Comparison of ENCODE assay signal across 1 cellular context in the genomic region with DNA sequence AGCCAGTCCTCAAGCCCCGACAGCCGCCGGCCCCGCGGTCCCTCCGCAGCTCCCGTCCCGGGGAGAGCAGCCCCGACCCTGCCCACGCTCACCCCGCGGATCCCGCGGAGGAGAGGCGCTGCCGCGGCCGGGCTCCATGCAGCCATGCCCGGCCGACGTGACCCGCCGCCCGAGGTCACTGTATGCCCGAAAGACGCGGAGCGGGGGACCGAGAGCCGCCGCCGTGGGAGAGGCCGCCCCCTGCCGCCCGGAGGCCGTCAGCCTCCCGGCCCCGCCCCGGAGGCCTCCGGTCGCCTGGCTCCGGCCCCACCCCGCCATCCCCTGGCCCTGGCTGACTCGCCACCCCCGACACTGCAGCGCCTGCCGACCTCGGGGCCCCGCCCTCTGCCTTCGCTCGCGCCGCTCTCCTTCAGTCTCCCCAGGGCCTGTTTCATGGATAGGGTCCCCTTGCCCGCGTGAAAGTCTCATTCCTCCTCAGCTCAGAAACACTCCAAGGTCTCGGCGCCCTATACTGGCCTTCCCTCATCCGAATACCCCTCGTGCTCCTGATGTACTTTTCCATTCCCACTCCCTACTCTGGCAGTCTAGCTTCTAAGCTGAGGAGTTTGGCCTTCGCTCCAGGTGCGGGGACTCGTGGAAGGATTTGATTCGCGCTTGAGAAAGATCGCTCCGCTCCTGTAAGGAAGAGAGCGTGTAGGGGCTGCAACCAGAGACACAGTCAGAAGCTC.
TF ChIP-seq lines count a peak whose summit lies in the region.

A gene with protein sequence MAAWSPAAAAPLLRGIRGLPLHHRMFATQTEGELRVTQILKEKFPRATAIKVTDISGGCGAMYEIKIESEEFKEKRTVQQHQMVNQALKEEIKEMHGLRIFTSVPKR (minus strand): TSS at position 184 of the 728 bp plus-strand sequence. CDS start 38 bp downstream, at position 146.

TF ChIP-seq in HepG2, 621 proteins besides CTCF, POLR2A, EP300 and RAD21 (continued from another document and continues in another):
- TF ChIP-seq, protein P1, sequence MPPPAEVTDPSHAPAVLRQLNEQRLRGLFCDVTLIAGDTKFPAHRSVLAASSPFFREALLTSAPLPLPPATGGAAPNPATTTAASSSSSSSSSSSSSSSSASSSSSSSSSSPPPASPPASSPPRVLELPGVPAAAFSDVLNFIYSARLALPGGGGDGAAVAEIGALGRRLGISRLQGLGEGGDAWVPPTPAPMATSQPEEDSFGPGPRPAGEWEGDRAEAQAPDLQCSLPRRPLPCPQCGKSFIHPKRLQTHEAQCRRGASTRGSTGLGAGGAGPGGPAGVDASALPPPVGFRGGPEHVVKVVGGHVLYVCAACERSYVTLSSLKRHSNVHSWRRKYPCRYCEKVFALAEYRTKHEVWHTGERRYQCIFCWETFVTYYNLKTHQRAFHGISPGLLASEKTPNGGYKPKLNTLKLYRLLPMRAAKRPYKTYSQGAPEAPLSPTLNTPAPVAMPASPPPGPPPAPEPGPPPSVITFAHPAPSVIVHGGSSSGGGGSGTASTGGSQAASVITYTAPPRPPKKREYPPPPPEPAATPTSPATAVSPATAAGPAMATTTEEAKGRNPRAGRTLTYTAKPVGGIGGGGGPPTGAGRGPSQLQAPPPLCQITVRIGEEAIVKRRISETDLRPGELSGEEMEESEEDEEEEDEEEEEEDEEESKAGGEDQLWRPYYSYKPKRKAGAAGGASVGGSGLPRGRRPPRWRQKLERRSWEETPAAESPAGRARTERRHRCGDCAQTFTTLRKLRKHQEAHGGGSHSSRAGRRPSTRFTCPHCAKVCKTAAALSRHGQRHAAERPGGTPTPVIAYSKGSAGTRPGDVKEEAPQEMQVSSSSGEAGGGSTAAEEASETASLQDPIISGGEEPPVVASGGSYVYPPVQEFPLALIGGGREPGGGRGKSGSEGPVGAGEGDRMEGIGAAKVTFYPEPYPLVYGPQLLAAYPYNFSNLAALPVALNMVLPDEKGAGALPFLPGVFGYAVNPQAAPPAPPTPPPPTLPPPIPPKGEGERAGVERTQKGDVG (CRISPR knock-in tag; IDR thresholded peaks at IDR 0.05; ENCODE audit: borderline replicate concordance): no peak
- TF ChIP-seq ZNF230 (CRISPR knock-in tag; IDR thresholded peaks at IDR 0.05) (no peak; the same call in 1 of the 2 replicates), ATF7 (IDR thresholded peaks at IDR 0.05) (no peak), ATF7 (CRISPR knock-in tag; IDR thresholded peaks at IDR 0.05) (no peak; the same call in 1 of the 2 replicates), GABPB1 (CRISPR knock-in tag; IDR thresholded peaks at IDR 0.05) (peak; percentile 90), ZNF335 (CRISPR knock-in tag; IDR thresholded peaks at IDR 0.05) (no peak), CAMTA2 (CRISPR knock-in tag; IDR thresholded peaks at IDR 0.05; ENCODE audit: borderline replicate concordance) (peak; percentile 74), ZNF644 (CRISPR knock-in tag; IDR thresholded peaks at IDR 0.05; ENCODE audit: low read depth) (no peak), NFIB (CRISPR knock-in tag; IDR thresholded peaks at IDR 0.05; ENCODE audit: borderline replicate concordance) (no peak), ATM (IDR thresholded peaks at IDR 0.05; ENCODE audit: borderline replicate concordance) (no peak), SYNCRIP (IDR thresholded peaks at IDR 0.05; ENCODE audit: insufficient read depth, low read depth, low read length) (no peak), ZNF572 (CRISPR knock-in tag; IDR thresholded peaks at IDR 0.05) (no peak), RBAK (CRISPR knock-in tag; IDR thresholded peaks at IDR 0.05) (no peak), MBNL3 (CRISPR knock-in tag; conservative IDR thresholded peaks at IDR 0.05) (no peak), ZNF17 (CRISPR knock-in tag; IDR thresholded peaks at IDR 0.05) (no peak), HNRNPLL (IDR thresholded peaks at IDR 0.05; ENCODE audit: low read depth, low read length, poor library complexity, severe bottlenecking) (peak; percentile 72), ZFYVE20 (CRISPR knock-in tag; IDR thresholded peaks at IDR 0.05; ENCODE audit: borderline replicate concordance, low read depth) (no peak), ZNF614 (CRISPR knock-in tag; IDR thresholded peaks at IDR 0.05; ENCODE audit: borderline replicate concordance) (peak; percentile 60; the same call in 1 of the 2 replicates), SRSF1 (optimal IDR thresholded peaks at IDR 0.05; ENCODE audit: low read depth, low read length) (no peak), ZNF350 (CRISPR knock-in tag; IDR thresholded peaks at IDR 0.05; ENCODE audit: borderline replicate concordance, low read depth) (peak; percentile 54; the same call in 1 of the 2 replicates), ZMYM2 (CRISPR knock-in tag; IDR thresholded peaks at IDR 0.05) (no peak), ZEB1 (IDR thresholded peaks at IDR 0.05; ENCODE audit: insufficient replicate concordance, low read depth) (peak; percentile 30), ZNF101 (CRISPR knock-in tag; IDR thresholded peaks at IDR 0.05; ENCODE audit: borderline replicate concordance, low read depth) (no peak), REL (CRISPR knock-in tag; conservative IDR thresholded peaks at IDR 0.05) (0 out of 2 replicates have a peak, but pooled peaks have one; percentile 30), AGO1 (IDR thresholded peaks at IDR 0.05; ENCODE audit: low read depth, low read length, poor library complexity, severe bottlenecking) (peak; percentile 61), ZSCAN12 (CRISPR knock-in tag; IDR thresholded peaks at IDR 0.05) (peak; percentile 69; the same call in 1 of the 2 replicates), RAD51 (IDR thresholded peaks at IDR 0.05; ENCODE audit: borderline replicate concordance) (no peak), ZNF326 (CRISPR knock-in tag; IDR thresholded peaks at IDR 0.05; ENCODE audit: borderline replicate concordance) (no peak), ISL2 (CRISPR knock-in tag; IDR thresholded peaks at IDR 0.05) (peak; percentile 74; the same call in 1 of the 2 replicates), ZNF713 (CRISPR knock-in tag; IDR thresholded peaks at IDR 0.05) (no peak), POLR2AphosphoS5 (IDR thresholded peaks at IDR 0.05; ENCODE audit: low read depth, low read length) (peak; percentile 74)
- TF ChIP-seq, protein P2, sequence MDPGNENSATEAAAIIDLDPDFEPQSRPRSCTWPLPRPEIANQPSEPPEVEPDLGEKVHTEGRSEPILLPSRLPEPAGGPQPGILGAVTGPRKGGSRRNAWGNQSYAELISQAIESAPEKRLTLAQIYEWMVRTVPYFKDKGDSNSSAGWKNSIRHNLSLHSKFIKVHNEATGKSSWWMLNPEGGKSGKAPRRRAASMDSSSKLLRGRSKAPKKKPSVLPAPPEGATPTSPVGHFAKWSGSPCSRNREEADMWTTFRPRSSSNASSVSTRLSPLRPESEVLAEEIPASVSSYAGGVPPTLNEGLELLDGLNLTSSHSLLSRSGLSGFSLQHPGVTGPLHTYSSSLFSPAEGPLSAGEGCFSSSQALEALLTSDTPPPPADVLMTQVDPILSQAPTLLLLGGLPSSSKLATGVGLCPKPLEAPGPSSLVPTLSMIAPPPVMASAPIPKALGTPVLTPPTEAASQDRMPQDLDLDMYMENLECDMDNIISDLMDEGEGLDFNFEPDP (CRISPR knock-in tag; conservative IDR thresholded peaks at IDR 0.05): no peak
- TF ChIP-seq, protein P3, sequence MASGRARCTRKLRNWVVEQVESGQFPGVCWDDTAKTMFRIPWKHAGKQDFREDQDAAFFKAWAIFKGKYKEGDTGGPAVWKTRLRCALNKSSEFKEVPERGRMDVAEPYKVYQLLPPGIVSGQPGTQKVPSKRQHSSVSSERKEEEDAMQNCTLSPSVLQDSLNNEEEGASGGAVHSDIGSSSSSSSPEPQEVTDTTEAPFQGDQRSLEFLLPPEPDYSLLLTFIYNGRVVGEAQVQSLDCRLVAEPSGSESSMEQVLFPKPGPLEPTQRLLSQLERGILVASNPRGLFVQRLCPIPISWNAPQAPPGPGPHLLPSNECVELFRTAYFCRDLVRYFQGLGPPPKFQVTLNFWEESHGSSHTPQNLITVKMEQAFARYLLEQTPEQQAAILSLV (CRISPR knock-in tag; IDR thresholded peaks at IDR 0.05; ENCODE audit: borderline replicate concordance): peak; percentile 94
- TF ChIP-seq, protein P4, sequence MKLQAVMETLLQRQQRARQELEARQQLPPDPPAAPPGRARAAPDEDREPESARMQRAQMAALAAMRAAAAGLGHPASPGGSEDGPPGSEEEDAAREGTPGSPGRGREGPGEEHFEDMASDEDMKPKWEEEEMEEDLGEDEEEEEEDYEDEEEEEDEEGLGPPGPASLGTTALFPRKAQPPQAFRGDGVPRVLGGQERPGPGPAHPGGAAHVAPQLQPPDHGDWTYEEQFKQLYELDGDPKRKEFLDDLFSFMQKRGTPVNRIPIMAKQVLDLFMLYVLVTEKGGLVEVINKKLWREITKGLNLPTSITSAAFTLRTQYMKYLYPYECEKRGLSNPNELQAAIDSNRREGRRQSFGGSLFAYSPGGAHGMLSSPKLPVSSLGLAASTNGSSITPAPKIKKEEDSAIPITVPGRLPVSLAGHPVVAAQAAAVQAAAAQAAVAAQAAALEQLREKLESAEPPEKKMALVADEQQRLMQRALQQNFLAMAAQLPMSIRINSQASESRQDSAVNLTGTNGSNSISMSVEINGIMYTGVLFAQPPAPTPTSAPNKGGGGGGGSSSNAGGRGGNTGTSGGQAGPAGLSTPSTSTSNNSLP (IDR thresholded peaks at IDR 0.05; ENCODE audit: low read depth, low read length): no peak
- TF ChIP-seq, protein P5, sequence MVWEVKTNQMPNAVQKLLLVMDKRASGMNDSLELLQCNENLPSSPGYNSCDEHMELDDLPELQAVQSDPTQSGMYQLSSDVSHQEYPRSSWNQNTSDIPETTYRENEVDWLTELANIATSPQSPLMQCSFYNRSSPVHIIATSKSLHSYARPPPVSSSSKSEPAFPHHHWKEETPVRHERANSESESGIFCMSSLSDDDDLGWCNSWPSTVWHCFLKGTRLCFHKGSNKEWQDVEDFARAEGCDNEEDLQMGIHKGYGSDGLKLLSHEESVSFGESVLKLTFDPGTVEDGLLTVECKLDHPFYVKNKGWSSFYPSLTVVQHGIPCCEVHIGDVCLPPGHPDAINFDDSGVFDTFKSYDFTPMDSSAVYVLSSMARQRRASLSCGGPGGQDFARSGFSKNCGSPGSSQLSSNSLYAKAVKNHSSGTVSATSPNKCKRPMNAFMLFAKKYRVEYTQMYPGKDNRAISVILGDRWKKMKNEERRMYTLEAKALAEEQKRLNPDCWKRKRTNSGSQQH (CRISPR knock-in tag; IDR thresholded peaks at IDR 0.05; ENCODE audit: low read depth): peak; percentile 100
- TF ChIP-seq, protein P6, sequence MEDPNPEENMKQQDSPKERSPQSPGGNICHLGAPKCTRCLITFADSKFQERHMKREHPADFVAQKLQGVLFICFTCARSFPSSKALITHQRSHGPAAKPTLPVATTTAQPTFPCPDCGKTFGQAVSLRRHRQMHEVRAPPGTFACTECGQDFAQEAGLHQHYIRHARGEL (CRISPR knock-in tag; IDR thresholded peaks at IDR 0.05): no peak
- TF ChIP-seq, protein P7, sequence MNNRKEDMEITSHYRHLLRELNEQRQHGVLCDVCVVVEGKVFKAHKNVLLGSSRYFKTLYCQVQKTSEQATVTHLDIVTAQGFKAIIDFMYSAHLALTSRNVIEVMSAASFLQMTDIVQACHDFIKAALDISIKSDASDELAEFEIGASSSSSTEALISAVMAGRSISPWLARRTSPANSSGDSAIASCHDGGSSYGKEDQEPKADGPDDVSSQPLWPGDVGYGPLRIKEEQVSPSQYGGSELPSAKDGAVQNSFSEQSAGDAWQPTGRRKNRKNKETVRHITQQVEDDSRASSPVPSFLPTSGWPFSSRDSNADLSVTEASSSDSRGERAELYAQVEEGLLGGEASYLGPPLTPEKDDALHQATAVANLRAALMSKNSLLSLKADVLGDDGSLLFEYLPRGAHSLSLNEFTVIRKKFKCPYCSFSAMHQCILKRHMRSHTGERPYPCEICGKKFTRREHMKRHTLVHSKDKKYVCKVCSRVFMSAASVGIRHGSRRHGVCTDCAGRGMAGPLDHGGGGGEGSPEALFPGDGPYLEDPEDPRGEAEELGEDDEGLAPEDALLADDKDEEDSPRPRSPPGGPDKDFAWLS (CRISPR knock-in tag; IDR thresholded peaks at IDR 0.05; ENCODE audit: borderline replicate concordance): no peak
- TF ChIP-seq, protein P8, sequence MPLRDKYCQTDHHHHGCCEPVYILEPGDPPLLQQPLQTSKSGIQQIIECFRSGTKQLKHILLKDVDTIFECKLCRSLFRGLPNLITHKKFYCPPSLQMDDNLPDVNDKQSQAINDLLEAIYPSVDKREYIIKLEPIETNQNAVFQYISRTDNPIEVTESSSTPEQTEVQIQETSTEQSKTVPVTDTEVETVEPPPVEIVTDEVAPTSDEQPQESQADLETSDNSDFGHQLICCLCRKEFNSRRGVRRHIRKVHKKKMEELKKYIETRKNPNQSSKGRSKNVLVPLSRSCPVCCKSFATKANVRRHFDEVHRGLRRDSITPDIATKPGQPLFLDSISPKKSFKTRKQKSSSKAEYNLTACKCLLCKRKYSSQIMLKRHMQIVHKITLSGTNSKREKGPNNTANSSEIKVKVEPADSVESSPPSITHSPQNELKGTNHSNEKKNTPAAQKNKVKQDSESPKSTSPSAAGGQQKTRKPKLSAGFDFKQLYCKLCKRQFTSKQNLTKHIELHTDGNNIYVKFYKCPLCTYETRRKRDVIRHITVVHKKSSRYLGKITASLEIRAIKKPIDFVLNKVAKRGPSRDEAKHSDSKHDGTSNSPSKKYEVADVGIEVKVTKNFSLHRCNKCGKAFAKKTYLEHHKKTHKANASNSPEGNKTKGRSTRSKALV (CRISPR knock-in tag; IDR thresholded peaks at IDR 0.05): peak; percentile 57
- TF ChIP-seq, protein P9, sequence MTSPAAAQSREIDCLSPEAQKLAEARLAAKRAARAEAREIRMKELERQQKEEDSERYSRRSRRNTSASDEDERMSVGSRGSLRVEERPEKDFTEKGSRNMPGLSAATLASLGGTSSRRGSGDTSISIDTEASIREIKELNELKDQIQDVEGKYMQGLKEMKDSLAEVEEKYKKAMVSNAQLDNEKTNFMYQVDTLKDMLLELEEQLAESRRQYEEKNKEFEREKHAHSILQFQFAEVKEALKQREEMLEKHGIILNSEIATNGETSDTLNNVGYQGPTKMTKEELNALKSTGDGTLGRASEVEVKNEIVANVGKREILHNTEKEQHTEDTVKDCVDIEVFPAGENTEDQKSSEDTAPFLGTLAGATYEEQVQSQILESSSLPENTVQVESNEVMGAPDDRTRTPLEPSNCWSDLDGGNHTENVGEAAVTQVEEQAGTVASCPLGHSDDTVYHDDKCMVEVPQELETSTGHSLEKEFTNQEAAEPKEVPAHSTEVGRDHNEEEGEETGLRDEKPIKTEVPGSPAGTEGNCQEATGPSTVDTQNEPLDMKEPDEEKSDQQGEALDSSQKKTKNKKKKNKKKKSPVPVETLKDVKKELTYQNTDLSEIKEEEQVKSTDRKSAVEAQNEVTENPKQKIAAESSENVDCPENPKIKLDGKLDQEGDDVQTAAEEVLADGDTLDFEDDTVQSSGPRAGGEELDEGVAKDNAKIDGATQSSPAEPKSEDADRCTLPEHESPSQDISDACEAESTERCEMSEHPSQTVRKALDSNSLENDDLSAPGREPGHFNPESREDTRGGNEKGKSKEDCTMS (CRISPR knock-in tag; conservative IDR thresholded peaks at IDR 0.05): no peak
- TF ChIP-seq, protein P10, sequence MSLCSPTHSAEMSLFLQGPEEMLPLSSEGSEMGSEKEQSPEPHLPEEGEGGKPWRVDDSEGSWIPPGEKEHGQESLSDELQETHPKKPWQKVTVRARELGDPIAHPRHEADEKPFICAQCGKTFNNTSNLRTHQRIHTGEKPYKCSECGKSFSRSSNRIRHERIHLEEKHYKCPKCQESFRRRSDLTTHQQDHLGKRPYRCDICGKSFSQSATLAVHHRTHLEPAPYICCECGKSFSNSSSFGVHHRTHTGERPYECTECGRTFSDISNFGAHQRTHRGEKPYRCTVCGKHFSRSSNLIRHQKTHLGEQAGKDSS (CRISPR knock-in tag; IDR thresholded peaks at IDR 0.05; ENCODE audit: borderline replicate concordance, low read depth): peak; percentile 35; the same call in 1 of the 2 replicates
